In genomic region chr5:33439905-33440481, GRCh38 we compare ENCODE assay signal across 10 cellular contexts. TPM values are rescaled to one million over a fixed set of nuclear protein-coding genes. Genes with fewer than 3 reads are reported as not detected.
A peak's percentile ranks its signal among the peaks of the same experiment; 100 is the strongest.
DNase-seq lines count a peak whose midpoint lies in the region; ATAC-seq and TF ChIP-seq lines count a peak whose summit lies in the region.
"Had no signal": no experiment of that assay in that cellular context is flagged by ENCODE, and none has a peak within 500 bp of the region (broad histone marks: within the 10 kb centered on the region; RNA-seq: fewer than 3 reads in every experiment).

No MANE protein-coding gene starts in this region.

- peaks cover 58% of the 10 kb centered on the region for H3K79me2 ChIP-seq in MM.1S (ENCODE audit: low read length)

- peak overlapping the region; percentile 94 for H3K9ac ChIP-seq in ES-I3 (ENCODE audit: low read depth, low read length)
- peak overlapping the region; percentile 77 for H3K9ac ChIP-seq in MM.1S (ENCODE audit: low read length)
- peak overlapping the region; percentile 88 for H3K9ac ChIP-seq in endodermal cell (ENCODE audit: extremely low read depth, low read length, poor library complexity, severe bottlenecking)

- peaks cover 13% of the 10 kb centered on the region for H3K36me3 Mint-ChIP-seq in endodermal cell (ENCODE audit: low read depth)

- no peak for TF ChIP-seq POLR2A in prostate gland (IDR thresholded peaks at IDR 0.05)

- ATAC-seq in GM21360 (IDR thresholded peaks at IDR 0.05; ENCODE audit: unreplicated experiment), result no peak

- H3K9me2 ChIP-seq in MM.1S (replicated peaks; ENCODE audit: insufficient read depth, low read length), result no peaks in the 10 kb centered on the region

- peaks cover 15% of the 10 kb centered on the region for H4K20me1 ChIP-seq in MM.1S (ENCODE audit: insufficient read depth, low read length)

- H3K9me3 ChIP-seq in ES-I3 (ENCODE audit: control insufficient read depth, insufficient read depth, low read length) (no peaks in the 10 kb centered on the region), MM.1S (replicated peaks; ENCODE audit: insufficient read depth, low read length) (no peaks in the 10 kb centered on the region), endodermal cell (ENCODE audit: control insufficient read depth, low read length) (no peaks in the 10 kb centered on the region), prostate gland (no peaks in the 10 kb centered on the region)

- H3K4me3 Mint-ChIP-seq in endodermal cell, result no peak overlapping the region
- H3K4me3 Mint-ChIP-seq: brain; stimulated activated naive CD8-positive, alpha-beta T cell treated with anti-CD3 and anti-CD28 coated beads, Interleukin-15, Interleukin-2, amounts not matched to agents 100 ng/mL and 50 ng/mL, for 24 hours had no signal

- H3K27ac ChIP-seq in MM.1S (ENCODE audit: low read length) (peak overlapping the region; percentile 82; the same call in 1 of the 2 replicates), endodermal cell (ENCODE audit: low read depth, low read length) (peak overlapping the region; percentile 97), prostate gland (peak overlapping the region; percentile 82 to 85)

- H3K4me2 ChIP-seq in MM.1S (ENCODE audit: low read depth, low read length), result peak overlapping the region; percentile 71

- peak overlapping the region; percentile 78 for H2AFZ ChIP-seq in MM.1S (ENCODE audit: low read length)

- H3K36me3 ChIP-seq in ES-I3 (ENCODE audit: insufficient read depth, low read length) (peaks cover 3% of the 10 kb centered on the region; the same call in 1 of the 2 replicates), MM.1S (replicated peaks; ENCODE audit: insufficient read depth, low read length) (no peaks in the 10 kb centered on the region; the same call in 1 of the 2 replicates), endodermal cell (ENCODE audit: control insufficient read depth, insufficient read depth, low read length) (peaks cover 12% of the 10 kb centered on the region), prostate gland (no peaks in the 10 kb centered on the region)

- peaks cover 5% of the 10 kb centered on the region for H3K9me3 Mint-ChIP-seq in endodermal cell
- H3K9me3 Mint-ChIP-seq: brain; stimulated activated naive CD8-positive, alpha-beta T cell treated with anti-CD3 and anti-CD28 coated beads, Interleukin-15, Interleukin-2, amounts not matched to agents 100 ng/mL and 50 ng/mL, for 24 hours had no signal

- no peak for DNase-seq in MM.1S
- no peak for DNase-seq in endodermal cell
- DNase-seq in prostate gland (ENCODE audit: low spot score), result no peak
- DNase-seq in NK-92 (lab: John Stamatoyannopoulos, UW; ENCODE audit: unreplicated experiment), result no peak
- no peak for DNase-seq in cortex of kidney (lab: John Stamatoyannopoulos, UW)
- DNase-seq in iPS-NIHi11 (ENCODE audit: low spot score), result no peak

- H3K4me1 ChIP-seq in ES-I3 (ENCODE audit: insufficient read depth, low read length) (peaks cover 8% of the 10 kb centered on the region; the same call in 1 of the 2 replicates), MM.1S (ENCODE audit: low read length) (peaks cover 24% of the 10 kb centered on the region), endodermal cell (ENCODE audit: control insufficient read depth, insufficient read depth, low read length) (no peaks in the 10 kb centered on the region), prostate gland (replicated peaks) (no peaks in the 10 kb centered on the region)

- intact Hi-C loops in prostate gland (cut with DNase I), result loop anchor here (10.0 kb wide), 4 partner anchors 535 to 1485 kb away; partner anchors contain the start of genes AMACR and DNAJC21

- H3K4me3 ChIP-seq in MM.1S (ENCODE audit: low read length) (peak overlapping the region; percentile 85), endodermal cell (ENCODE audit: low read length) (peak overlapping the region; percentile 87), prostate gland (peak overlapping the region; percentile 47 to 65)

- H3F3A ChIP-seq in MM.1S (ENCODE audit: insufficient read depth, low read length), result peaks cover 14% of the 10 kb centered on the region

- H3K4me1 Mint-ChIP-seq in endodermal cell, result peaks cover 10% of the 10 kb centered on the region

- no peak overlapping the region for H3K27ac Mint-ChIP-seq in endodermal cell
- H3K27ac Mint-ChIP-seq: brain; stimulated activated naive CD8-positive, alpha-beta T cell treated with anti-CD3 and anti-CD28 coated beads, Interleukin-15, Interleukin-2, amounts not matched to agents 100 ng/mL and 50 ng/mL, for 24 hours had no signal

- H3K27me3 Mint-ChIP-seq in endodermal cell (ENCODE audit: insufficient read depth), result no peaks in the 10 kb centered on the region
- H3K27me3 Mint-ChIP-seq: brain; stimulated activated naive CD8-positive, alpha-beta T cell treated with anti-CD3 and anti-CD28 coated beads, Interleukin-15, Interleukin-2, amounts not matched to agents 100 ng/mL and 50 ng/mL, for 24 hours had no signal

- TF ChIP-seq CTCF in MM.1S (IDR thresholded peaks at IDR 0.05; ENCODE audit: low read length) (no peak), endodermal cell (conservative IDR thresholded peaks at IDR 0.05) (no peak), prostate gland (IDR thresholded peaks at IDR 0.05) (no peak)

- H3K27me3 ChIP-seq in MM.1S (replicated peaks; ENCODE audit: insufficient read depth, low read length) (no peaks in the 10 kb centered on the region), endodermal cell (ENCODE audit: control insufficient read depth, insufficient read depth, low read length, poor library complexity, severe bottlenecking) (no peaks in the 10 kb centered on the region), prostate gland (replicated peaks; ENCODE audit: insufficient read depth) (no peaks in the 10 kb centered on the region)

- WGBS in endodermal cell (ENCODE audit: insufficient coverage in 1 of 2, insufficient read length in 1 of 2), 2 experiments, result 3 to 4% methylated on average over 14 to 18 of the region's 18 CpGs
- WGBS in prostate gland, result 4% methylated on average over 18 of the region's 18 CpGs

RNA-seq across cellular contexts. Expression of gene TARS1, which starts 0.8 kb away (rescaled TPM):
- 100 to 1,000 TPM; 143 to 179 TPM for total RNA-seq in endodermal cell
- 153 TPM for polyA plus RNA-seq in endodermal cell (2013, experiment 1 of 2)
- 117 TPM for polyA plus RNA-seq in endodermal cell (2013, experiment 2 of 2)
- 10 to 100 TPM; 27.4 to 65.9 TPM for total RNA-seq in prostate gland
